8 cellular contexts compared by ENCODE assay signal in the genomic region with DNA sequence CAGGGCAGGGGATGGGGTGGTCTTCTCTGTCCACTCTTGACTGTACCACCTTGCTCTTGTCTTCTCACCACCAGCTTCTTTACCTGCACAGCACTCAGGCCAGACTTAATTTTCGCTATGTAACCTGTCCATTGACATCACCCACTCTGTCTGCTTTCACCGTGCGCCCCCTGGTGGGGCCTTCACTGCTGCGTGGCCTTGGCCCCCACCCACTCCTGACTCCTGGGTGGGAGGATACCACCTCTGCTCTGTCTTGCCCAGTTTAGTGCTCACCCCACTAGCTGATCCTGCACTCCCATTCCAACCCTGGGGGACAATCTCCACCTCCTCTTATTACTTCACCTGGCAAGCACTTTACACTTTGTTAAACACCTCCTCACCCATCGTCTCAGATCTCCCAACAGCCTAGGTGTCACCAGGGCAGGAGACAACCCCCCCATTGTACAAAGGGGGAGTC. TPM values are rescaled to one million over a fixed set of nuclear protein-coding genes. Genes with fewer than 3 reads are reported as not detected.
DNase-seq lines count a peak whose midpoint lies in the region; ATAC-seq, FAIRE-seq and TF ChIP-seq lines count a peak whose summit lies in the region.

No MANE protein-coding gene starts in this region.

- peaks cover 55% of the 10 kb centered on the region for H3K27me3 Mint-ChIP-seq in activated T-helper 1 cell treated with anti-CD3 and anti-CD28 coated beads, Interleukin-12 subunit alpha, Interleukin-12 subunit beta, Interleukin-2, Interleukin-4 antibody, amounts not matched to agents 30 ng/mL and 10 ng/mL and 1 ng/mL, durations not matched to agents 14 hours and 24 hours and 36 hours (ENCODE audit: insufficient read depth)
- peaks cover 51% of the 10 kb centered on the region for H3K27me3 Mint-ChIP-seq in progenitor cell of endocrine pancreas

- TF ChIP-seq POLR2A in vagina (IDR thresholded peaks at IDR 0.05) = no peak

- peaks cover 4% of the 10 kb centered on the region for H3K4me1 Mint-ChIP-seq in activated T-helper 1 cell treated with anti-CD3 and anti-CD28 coated beads, Interleukin-12 subunit alpha, Interleukin-12 subunit beta, Interleukin-2, Interleukin-4 antibody, amounts not matched to agents 30 ng/mL and 10 ng/mL and 1 ng/mL, durations not matched to agents 14 hours and 24 hours and 36 hours (ENCODE audit: low read depth)
- H3K4me1 Mint-ChIP-seq in progenitor cell of endocrine pancreas (ENCODE audit: low read depth) = peaks cover 4% of the 10 kb centered on the region

- H3K36me3 ChIP-seq in vagina = no peaks in the 10 kb centered on the region

- peaks cover 49% of the 10 kb centered on the region for H3K4me1 ChIP-seq in vagina

- no peaks in the 10 kb centered on the region for H3K36me3 Mint-ChIP-seq in activated T-helper 1 cell treated with anti-CD3 and anti-CD28 coated beads, Interleukin-12 subunit alpha, Interleukin-12 subunit beta, Interleukin-2, Interleukin-4 antibody, amounts not matched to agents 30 ng/mL and 10 ng/mL and 1 ng/mL, durations not matched to agents 14 hours and 24 hours and 36 hours (ENCODE audit: low read depth)
- no peaks in the 10 kb centered on the region for H3K36me3 Mint-ChIP-seq in progenitor cell of endocrine pancreas (ENCODE audit: insufficient read depth)

- H3K9me3 Mint-ChIP-seq in activated T-helper 1 cell treated with anti-CD3 and anti-CD28 coated beads, Interleukin-12 subunit alpha, Interleukin-12 subunit beta, Interleukin-2, Interleukin-4 antibody, amounts not matched to agents 30 ng/mL and 10 ng/mL and 1 ng/mL, durations not matched to agents 14 hours and 24 hours and 36 hours = no peaks in the 10 kb centered on the region
- no peaks in the 10 kb centered on the region for H3K9me3 Mint-ChIP-seq in progenitor cell of endocrine pancreas (ENCODE audit: low read depth)

- no peak overlapping the region for H3K4me3 ChIP-seq in vagina

- FAIRE-seq in RCC 7860 (lab: Jason Lieb, UNC) = no peak

- peak; percentile 50 for DNase-seq in A172 (ENCODE audit: low spot score)
- DNase-seq in RCC 7860 (ENCODE audit: low spot score) = peak; percentile 16
- DNase-seq in activated T-helper 1 cell treated with anti-CD3 and anti-CD28 coated beads, Interleukin-12 subunit alpha, Interleukin-12 subunit beta, Interleukin-2, Interleukin-4 antibody, amounts not matched to agents 30 ng/mL and 10 ng/mL and 1 ng/mL, durations not matched to agents 14 hours and 24 hours and 36 hours (ENCODE audit: low spot score) = peak; percentile 61
- peak; percentile 25 for DNase-seq in foreskin melanocyte
- DNase-seq in progenitor cell of endocrine pancreas (ENCODE audit: low spot score, unreplicated experiment) = peak; percentile 61
- DNase-seq in vagina (ENCODE audit: extremely low spot score in 2 of 2) = no peak

- TF ChIP-seq CTCF in progenitor cell of endocrine pancreas (IDR thresholded peaks at IDR 0.05; ENCODE audit: unreplicated experiment) (peak; percentile 82), vagina (IDR thresholded peaks at IDR 0.05) (peak; percentile 82 to 92 (median 84))

- H3K4me3 Mint-ChIP-seq in activated T-helper 1 cell treated with anti-CD3 and anti-CD28 coated beads, Interleukin-12 subunit alpha, Interleukin-12 subunit beta, Interleukin-2, Interleukin-4 antibody, amounts not matched to agents 30 ng/mL and 10 ng/mL and 1 ng/mL, durations not matched to agents 14 hours and 24 hours and 36 hours = no peak overlapping the region
- H3K4me3 Mint-ChIP-seq in progenitor cell of endocrine pancreas (ENCODE audit: low read depth) = no peak overlapping the region

- H3K27me3 ChIP-seq in vagina = no peaks in the 10 kb centered on the region

- H3K27ac ChIP-seq in vagina = no peak overlapping the region

- ATAC-seq in GM19351 (IDR thresholded peaks at IDR 0.05; ENCODE audit: unreplicated experiment) (peak; percentile 50), HG03378 (IDR thresholded peaks at IDR 0.05; ENCODE audit: unreplicated experiment) (no peak)

- H3K27ac Mint-ChIP-seq in activated T-helper 1 cell treated with anti-CD3 and anti-CD28 coated beads, Interleukin-12 subunit alpha, Interleukin-12 subunit beta, Interleukin-2, Interleukin-4 antibody, amounts not matched to agents 30 ng/mL and 10 ng/mL and 1 ng/mL, durations not matched to agents 14 hours and 24 hours and 36 hours = no peak overlapping the region
- no peak overlapping the region for H3K27ac Mint-ChIP-seq in progenitor cell of endocrine pancreas

- H3K9me3 ChIP-seq in vagina = no peaks in the 10 kb centered on the region

- intact Hi-C loops in activated T-helper 1 cell treated with anti-CD3 and anti-CD28 coated beads, Interleukin-12 subunit alpha, Interleukin-12 subunit beta, Interleukin-2, Interleukin-4 antibody, amounts not matched to agents 30 ng/mL and 10 ng/mL and 1 ng/mL, durations not matched to agents 14 hours and 24 hours and 36 hours (cut with micrococcal nuclease) = loop anchor here (1.0 kb wide), 3 partner anchors 29 to 407 kb away; no protein-coding TSS in a partner anchor
- intact Hi-C loops in vagina (cut with DNase I) = loop anchor here (5.0 kb wide), 1 partner anchor 188 kb away; no protein-coding TSS in a partner anchor

RNA-seq across cellular contexts. Expression of gene PTH1R, which starts 17.7 kb away (rescaled TPM):
- 2.8 and 4.9 TPM in 2 replicates for total RNA-seq in A172 (2014; rRNA removed; shearing (Covaris generic))
- total RNA-seq in activated T-helper 1 cell treated with anti-CD3 and anti-CD28 coated beads, Interleukin-12 subunit alpha, Interleukin-12 subunit beta, Interleukin-2, Interleukin-4 antibody, amounts not matched to agents 30 ng/mL and 10 ng/mL and 1 ng/mL, durations not matched to agents 14 hours and 24 hours and 36 hours = not detected in 2 replicates
- total RNA-seq in progenitor cell of endocrine pancreas = 0.26 and 0.40 TPM in 2 replicates
- total RNA-seq in vagina = 13.0 TPM

RNA-seq across cellular contexts. Expression of gene MYL3, which starts 32.0 kb away (rescaled TPM):
- 0.57 and 1.3 TPM in 2 replicates for total RNA-seq in A172 (2014; rRNA removed; shearing (Covaris generic))
- not detected in 2 replicates for total RNA-seq in activated T-helper 1 cell treated with anti-CD3 and anti-CD28 coated beads, Interleukin-12 subunit alpha, Interleukin-12 subunit beta, Interleukin-2, Interleukin-4 antibody, amounts not matched to agents 30 ng/mL and 10 ng/mL and 1 ng/mL, durations not matched to agents 14 hours and 24 hours and 36 hours
- 0.33 TPM in 1 of 2 replicates, not detected in the other for total RNA-seq in progenitor cell of endocrine pancreas
- total RNA-seq in vagina = not detected

Comparison
In these comparisons a context has a peak if more than half of its experiments do, and no peak if none do; other contexts are left out.
1. DNase-seq: peak in A172 (single experiment), RCC 7860 (single experiment), activated T-helper 1 cell treated with anti-CD3 and anti-CD28 coated beads, Interleukin-12 subunit alpha, Interleukin-12 subunit beta, Interleukin-2, Interleukin-4 antibody, amounts not matched to agents 30 ng/mL and 10 ng/mL and 1 ng/mL, durations not matched to agents 14 hours and 24 hours and 36 hours (single experiment), foreskin melanocyte (single experiment) and progenitor cell of endocrine pancreas (single experiment); none in vagina (0 of 2).